ENCODE assay signal across 29 cellular contexts in genomic region chr5:134583821-134584220, GRCh38. TPM values are rescaled to one million over a fixed set of nuclear protein-coding genes. Genes with fewer than 3 reads are reported as not detected.
A peak's percentile ranks its signal among the peaks of the same experiment; 100 is the strongest.
DNase-seq lines count a peak whose midpoint lies in the region; ATAC-seq and TF ChIP-seq lines count a peak whose summit lies in the region.
"Had no signal": no experiment of that assay in that cellular context is flagged by ENCODE, and none has a peak within 500 bp of the region (broad histone marks: within the 10 kb centered on the region; RNA-seq: fewer than 3 reads in every experiment).

No MANE protein-coding gene starts in this region.

- H3K9me3 ChIP-seq in T-helper 17 cell (ENCODE audit: control insufficient read depth, low read length, poor library complexity, severe bottlenecking) = no peaks in the 10 kb centered on the region
- no peaks in the 10 kb centered on the region for H3K9me3 ChIP-seq in psoas muscle
- H3K9me3 ChIP-seq: heart right ventricle, thoracic aorta had no signal

- no peak for TF ChIP-seq CTCF in psoas muscle (IDR thresholded peaks at IDR 0.05)

- H3K4me3 ChIP-seq in psoas muscle = no peak overlapping the region
- H3K4me3 ChIP-seq: heart right ventricle, smooth muscle cell, thoracic aorta had no signal

- H3K27me3 Mint-ChIP-seq in stimulated activated naive CD8-positive, alpha-beta T cell treated with anti-CD3 and anti-CD28 coated beads, Interleukin-15, amount 100 ng/mL, for 72 hours = no peaks in the 10 kb centered on the region
- H3K27me3 Mint-ChIP-seq in T-helper 17 cell = no peaks in the 10 kb centered on the region
- peaks cover 0 to 6% (median 4%) of the 10 kb centered on the region in 3 donors for H3K27me3 Mint-ChIP-seq in immature natural killer cell (ENCODE audit: low read depth in 3 of 3)

- peak overlapping the region; percentile 37 to 86 for H3K27ac Mint-ChIP-seq in stimulated activated naive CD8-positive, alpha-beta T cell treated with anti-CD3 and anti-CD28 coated beads, Interleukin-15, amount 100 ng/mL, for 72 hours
- H3K27ac Mint-ChIP-seq in T-helper 17 cell (peak overlapping the region; percentile 29), immature natural killer cell (peak overlapping the region in 4 of 6 donors; percentile 28 to 75 (median 50))
- H3K27ac Mint-ChIP-seq: HFFc6 had no signal

- H3K27ac ChIP-seq in psoas muscle = no peak overlapping the region
- H3K27ac ChIP-seq: foreskin keratinocyte, heart right ventricle, thoracic aorta, WERI-Rb-1 had no signal

- H3K36me3 Mint-ChIP-seq in T-helper 17 cell (ENCODE audit: low read depth) = peaks cover 2% of the 10 kb centered on the region
- peaks cover 0 to 6% (median 5%) of the 10 kb centered on the region in 3 donors for H3K36me3 Mint-ChIP-seq in immature natural killer cell
- H3K36me3 Mint-ChIP-seq: IgD-negative memory B cell had no signal

- peaks cover 0 to 9% of the 10 kb centered on the region in 2 donors for H3K36me3 ChIP-seq in psoas muscle (ENCODE audit: insufficient read depth in 1 of 2, low read depth in 1 of 2)

- no peak for ATAC-seq in stimulated activated naive CD8-positive, alpha-beta T cell treated with anti-CD3 and anti-CD28 coated beads, Interleukin-15, amount 100 ng/mL, for 72 hours
- no peak for ATAC-seq in stimulated activated naive CD8-positive, alpha-beta T cell treated with anti-CD3 and anti-CD28 coated beads, Interleukin-15, Interleukin-2, amounts not matched to agents 100 U/mL and 50 U/mL, for 24 hours
- no peak for ATAC-seq in T-helper 17 cell
- ATAC-seq in GM21447 (IDR thresholded peaks at IDR 0.05; ENCODE audit: unreplicated experiment) = no peak
- no peak for ATAC-seq in psoas muscle
- ATAC-seq: foreskin keratinocyte, heart right ventricle, left cardiac atrium, SK-N-SH treated with all-trans-retinoic acid at 6 μM for 48 hours had no signal

- peaks cover 10% of the 10 kb centered on the region for H3K4me1 Mint-ChIP-seq in stimulated activated naive CD8-positive, alpha-beta T cell treated with anti-CD3 and anti-CD28 coated beads, Interleukin-15, amount 100 ng/mL, for 72 hours
- H3K4me1 Mint-ChIP-seq in T-helper 17 cell = peaks cover 22% of the 10 kb centered on the region
- peaks cover 9 to 11% of the 10 kb centered on the region in 2 donors for H3K4me1 Mint-ChIP-seq in immature natural killer cell

- intact Hi-C loops in psoas muscle (cut with DNase I) = loop anchor here in 1 of 2 donors (2.0 to 10.0 kb wide), 2 partner anchors 281 to 399 kb away; no protein-coding TSS in a partner anchor

- WGBS in psoas muscle, 3 donors = 76 to 84% (median 84%) methylated on average over 2 of the region's 2 CpGs

- no peak for DNase-seq in stimulated activated naive CD8-positive, alpha-beta T cell treated with anti-CD3 and anti-CD28 coated beads, Interleukin-15, amount 100 ng/mL, for 72 hours
- no peak for DNase-seq in stimulated activated naive CD8-positive, alpha-beta T cell treated with anti-CD3 and anti-CD28 coated beads, Interleukin-15, Interleukin-2, amounts not matched to agents 100 U/mL and 50 U/mL, for 24 hours
- DNase-seq in T-helper 17 cell (no peak), immature natural killer cell (no peak), NCI-H187 treated with DMSO at 0.1 percent for 48 hours (lab: John Stamatoyannopoulos, UW) (no peak), psoas muscle (no peak)
- DNase-seq: activated CD4-positive, alpha-beta T cell treated with anti-CD3 and anti-CD28 coated beads, Interleukin-2, amount 50 U/mL, for 4 hours; activated naive CD4-positive, alpha-beta T cell treated with Interleukin-2 at 50 U/mL for 16 hours; activated T-cell treated with anti-CD3 and anti-CD28 coated beads for 4 hours; effector CD8-positive, alpha-beta T cell; foreskin keratinocyte; heart right ventricle; HFFc6; left cardiac atrium; mesendoderm; NCI-H1105; NCI-H2081 treated with DMSO at 0.1 percent for 48 hours; NCI-H446; retina; stimulated activated CD4-positive, alpha-beta T cell treated with anti-CD3 and anti-CD28 coated beads, Interleukin-2, amount 100 ng/mL, for 24 hours; stimulated activated naive CD4-positive, alpha-beta T cell; T-helper 9 cell; WERI-Rb-1 had no signal

- peaks cover 35% of the 10 kb centered on the region for H3K4me1 ChIP-seq in psoas muscle
- H3K4me1 ChIP-seq: foreskin keratinocyte had no signal

- no peak overlapping the region for H3K4me3 Mint-ChIP-seq in stimulated activated naive CD8-positive, alpha-beta T cell treated with anti-CD3 and anti-CD28 coated beads, Interleukin-15, amount 100 ng/mL, for 72 hours
- H3K4me3 Mint-ChIP-seq in T-helper 17 cell (no peak overlapping the region), immature natural killer cell (no peak overlapping the region)
- H3K4me3 Mint-ChIP-seq: CD14-positive monocyte, HFFc6, IgD-negative memory B cell had no signal

- no peaks in the 10 kb centered on the region for H3K9me3 Mint-ChIP-seq in stimulated activated naive CD8-positive, alpha-beta T cell treated with anti-CD3 and anti-CD28 coated beads, Interleukin-15, amount 100 ng/mL, for 72 hours
- H3K9me3 Mint-ChIP-seq in immature natural killer cell = no peaks in the 10 kb centered on the region
- H3K9me3 Mint-ChIP-seq: HFFc6, IgD-negative memory B cell had no signal

- H3K27me3 ChIP-seq in psoas muscle (ENCODE audit: insufficient read depth in 3 of 3, low read length in 2 of 3) = no peaks in the 10 kb centered on the region
- H3K27me3 ChIP-seq: foreskin keratinocyte, heart right ventricle had no signal

RNA-seq across cellular contexts. Expression of gene SAR1B, which starts 48.8 kb away (rescaled TPM):
- total RNA-seq in T-helper 17 cell (10 to 100 TPM; 33.7 to 47.5 TPM), psoas muscle (100 to 1,000 TPM; 161 to 238 (median 206) TPM)
- polyA plus RNA-seq in immature natural killer cell (10 to 100 TPM; 47.6 to 55.8 (median 52.3) TPM), psoas muscle (100 to 1,000 TPM; 116 to 188 (median 126) TPM)

RNA-seq across cellular contexts. Expression of gene JADE2, which starts 58.4 kb away (rescaled TPM):
- 100 to 1,000 TPM; 129 to 138 TPM for total RNA-seq in T-helper 17 cell
- polyA plus RNA-seq in immature natural killer cell = 10 to 100 TPM; 10.1 to 48.9 (median 23.0) TPM
- 10 to 100 TPM in 3 of 4 donors, 1 to 10 TPM in 1; 10.0 to 15.1 (median 14.4) TPM for total RNA-seq in psoas muscle
- 10 to 100 TPM in 1 of 3 donors, 1 to 10 TPM in 2; 5.0 to 10.1 (median 6.0) TPM for polyA plus RNA-seq in psoas muscle

Comparison
In these comparisons a context has a peak if more than half of its experiments do, and no peak if none do; other contexts are left out.
1. RNA of gene JADE2, which starts 58.4 kb away (total RNA-seq): 129 to 138 TPM in T-helper 17 cell; 10.0 to 15.1 TPM in psoas muscle; every median in the first group is over 4 times any median in the second.
2. Peak in every context shown above with its lines, with median percentiles within 50 percentile points of each other: H3K27ac Mint-ChIP-seq.